Comparison of ENCODE assay signal across 26 cellular contexts in genomic region chr1:246734861-246735260, GRCh38.
"Had no signal": no experiment of that assay in that cellular context is flagged by ENCODE, and none has a peak within 500 bp of the region (broad histone marks: within the 10 kb centered on the region; RNA-seq: fewer than 3 reads in every experiment).

No MANE protein-coding gene starts in this region.

- H3K4me3 Mint-ChIP-seq: mesothelial cell of epicardium; naive B cell; natural killer cell; stimulated activated memory B cell treated with anti-CD40 and anti-IgM and Interleukin-4, amounts not matched to agents 10 μg/mL and 1 μg/mL and 100 μg/mL, for 72 hours; stimulated activated naive CD8-positive, alpha-beta T cell treated with anti-CD3 and anti-CD28 coated beads, Interleukin-15, amount 100 ng/mL, for 72 hours; type B pancreatic cell had no signal

- H3K27me3 ChIP-seq: left lung, pancreas, right lobe of liver, tibial nerve, uterus had no signal

- ATAC-seq: left colon; left lung; lower lobe of right lung; natural killer cell; pancreas; psoas muscle; stimulated activated memory B cell treated with anti-CD40 and anti-IgM and Interleukin-4, amounts not matched to agents 10 μg/mL and 1 μg/mL and 100 μg/mL, for 72 hours; stimulated activated naive CD8-positive, alpha-beta T cell treated with anti-CD3 and anti-CD28 coated beads, Interleukin-15, amount 100 ng/mL, for 72 hours had no signal

- H3K9me3 Mint-ChIP-seq: type B pancreatic cell had no signal

- H3K4me1 Mint-ChIP-seq: mesothelial cell of epicardium; naive B cell; natural killer cell; stimulated activated memory B cell treated with anti-CD40 and anti-IgM and Interleukin-4, amounts not matched to agents 10 μg/mL and 1 μg/mL and 100 μg/mL, for 72 hours had no signal

- H3K4me3 ChIP-seq: left lung, lower lobe of right lung, pancreas, psoas muscle, right lobe of liver, smooth muscle cell, tibial nerve, uterus had no signal

- H3K4me2 ChIP-seq: smooth muscle cell had no signal

- H3K9me3 ChIP-seq: left lung, lower lobe of right lung, pancreas, psoas muscle, right lobe of liver, tibial nerve, uterus had no signal

- FAIRE-seq: keratinocyte, pancreas had no signal

- DNase-seq: hippocampal formation; left colon; left lung; lower lobe of right lung; mesendoderm; naive B cell; natural killer cell; nucleus accumbens; pancreas; posterior cingulate gyrus; psoas muscle; right lobe of liver; stimulated activated CD4-positive, alpha-beta T cell treated with anti-CD3 and anti-CD28 coated beads, Interleukin-1b, Interleukin-23, amount 100 ng/mL, for 48 hours; stimulated activated CD4-positive, alpha-beta T cell treated with anti-CD3 and anti-CD28 coated beads, Interleukin-2, amount 100 ng/mL, for 48 hours; stimulated activated CD4-positive, alpha-beta T cell treated with anti-CD3 and anti-CD28 coated beads, Interleukin-4, amount 100 ng/mL, for 4 hours; stimulated activated CD8-positive, alpha-beta memory T cell treated with anti-CD3 and anti-CD28 coated beads, Interleukin-4, amount 100 ng/mL, for 48 hours; stimulated activated naive CD4-positive, alpha-beta T cell treated with Interleukin-2 at 50 U/mL for 16 hours; stimulated activated naive CD8-positive, alpha-beta T cell treated with anti-CD3 and anti-CD28 coated beads, Interleukin-15, amount 100 ng/mL, for 72 hours; substantia nigra; uterus had no signal

- H3K27ac Mint-ChIP-seq: mesothelial cell of epicardium; naive B cell; natural killer cell; stimulated activated memory B cell treated with anti-CD40 and anti-IgM and Interleukin-4, amounts not matched to agents 10 μg/mL and 1 μg/mL and 100 μg/mL, for 72 hours; stimulated activated naive CD8-positive, alpha-beta T cell treated with anti-CD3 and anti-CD28 coated beads, Interleukin-15, amount 100 ng/mL, for 72 hours; type B pancreatic cell had no signal

- H3K4me1 ChIP-seq: left lung, lower lobe of right lung, pancreas, psoas muscle, right lobe of liver, uterus had no signal

- H3K27ac ChIP-seq: left lung, lower lobe of right lung, pancreas, psoas muscle, right lobe of liver, uterus had no signal

- H3K27me3 Mint-ChIP-seq: naive B cell; stimulated activated memory B cell treated with anti-CD40 and anti-IgM and Interleukin-4, amounts not matched to agents 10 μg/mL and 1 μg/mL and 100 μg/mL, for 72 hours; stimulated activated naive CD8-positive, alpha-beta T cell treated with anti-CD3 and anti-CD28 coated beads, Interleukin-15, amount 100 ng/mL, for 72 hours; type B pancreatic cell had no signal

- H3K36me3 ChIP-seq: uterus had no signal
